Comparison of ENCODE assay signal across 8 cellular contexts in genomic region chr3:124780767-124781485, GRCh38. TPM values are rescaled to one million over a fixed set of nuclear protein-coding genes. Genes with fewer than 3 reads are reported as not detected.
DNase-seq lines count a peak whose midpoint lies in the region; TF ChIP-seq lines count a peak whose summit lies in the region.

No MANE protein-coding gene starts in this region.

- H3K27me3 Mint-ChIP-seq in HFFc6 (ENCODE audit: insufficient read depth): peaks cover 2% of the 10 kb centered on the region

- no peak overlapping the region for H3K4me3 ChIP-seq in skin epidermis

- peak overlapping the region; percentile 98 for H3K27ac Mint-ChIP-seq in HFFc6

- H3K27ac ChIP-seq in skin epidermis: peak overlapping the region in 20 of 21 experiments; percentile 23 to 90 (median 76)

- H3K9me3 Mint-ChIP-seq in HFFc6: no peaks in the 10 kb centered on the region

- H3K36me3 Mint-ChIP-seq in HFFc6 (ENCODE audit: low read depth): peaks cover 9% of the 10 kb centered on the region

- DNase-seq in HFFc6 (peak; percentile 52), anterior cingulate cortex (lab: John Stamatoyannopoulos, UW) (peak in 47 of 58 donors; percentile 21 to 82 (median 55)), iPS-NIHi11 (ENCODE audit: low spot score) (peak; percentile 44), NCI-H526 (lab: John Stamatoyannopoulos, UW) (no peak), epidermal melanocyte (ENCODE audit: insufficient read length, low spot score) (no peak), GOT3 (lab: John Stamatoyannopoulos, UW) (no peak)
- no peak for DNase-seq in activated CD4-positive, alpha-beta T cell treated with anti-CD3 and anti-CD28 coated beads for 48 hours

- H3K4me3 Mint-ChIP-seq in HFFc6: peak overlapping the region; percentile 74

- TF ChIP-seq CTCF in HFFc6 (IDR thresholded peaks at IDR 0.05): no peak

- H3K4me1 Mint-ChIP-seq in HFFc6 (ENCODE audit: low read depth): peaks cover 55% of the 10 kb centered on the region

RNA-seq across cellular contexts. Expression of gene UMPS, which starts 50.7 kb away (rescaled TPM):
- 10 to 100 TPM; 25.2 to 39.6 (median 28.4) TPM for total RNA-seq in HFFc6 (2021; fragmentation: NEBNext Ultra II Directional; extraction: Animal tissue kit (Norgen Biotek cat#: 25700))

Comparison
In these comparisons a context has a peak if more than half of its experiments do, and no peak if none do; other contexts are left out.
1. DNase-seq: peak in HFFc6 (single experiment), anterior cingulate cortex (47 of 58) and iPS-NIHi11 (single experiment); none in NCI-H526 (0 of 2), activated CD4-positive, alpha-beta T cell treated with anti-CD3 and anti-CD28 coated beads for 48 hours (single experiment), epidermal melanocyte (single experiment) and GOT3 (single experiment).